Comparison of ENCODE assay signal across 16 cellular contexts in genomic region chr10:47299611-47299988, GRCh38. TPM values are rescaled to one million over a fixed set of nuclear protein-coding genes. Genes with fewer than 3 reads are reported as not detected.
DNase-seq lines count a peak whose midpoint lies in the region; ATAC-seq and TF ChIP-seq lines count a peak whose summit lies in the region.
"Had no signal": no experiment of that assay in that cellular context is flagged by ENCODE, and none has a peak within 500 bp of the region (broad histone marks: within the 10 kb centered on the region; RNA-seq: fewer than 3 reads in every experiment).

No MANE protein-coding gene starts in this region.

- H3K27ac Mint-ChIP-seq in chondrocyte (ENCODE audit: unreplicated experiment): no peak overlapping the region
- peak overlapping the region in 2 of 9 donors; percentile 41 to 60 for H3K27ac Mint-ChIP-seq in naive thymus-derived CD4-positive, alpha-beta T cell

- intact Hi-C loops in heart right ventricle (cut with DNase I) (no loop called here), left ventricle myocardium superior (cut with micrococcal nuclease) (no loop called here)
- intact Hi-C loops in naive thymus-derived CD4-positive, alpha-beta T cell (cut with micrococcal nuclease): no loop called here

- no peak for TF ChIP-seq POLR2A in upper lobe of left lung (IDR thresholded peaks at IDR 0.05)

- H3K4me3 ChIP-seq in heart right ventricle (peak overlapping the region in 9 of 10 donors; percentile 35 to 56 (median 50)), upper lobe of left lung (peak overlapping the region in 3 of 4 donors; percentile 37 to 53 (median 48))
- H3K4me3 ChIP-seq in naive thymus-derived CD4-positive, alpha-beta T cell (ENCODE audit: low read length): peak overlapping the region; percentile 51
- H3K4me3 ChIP-seq: BLaER1 had no signal

- 40 to 48% methylated on average over 6 of the region's 6 CpGs for WGBS in heart right ventricle, 2 donors
- 47 to 53% methylated on average over 6 of the region's 6 CpGs for WGBS in upper lobe of left lung, 2 donors

- POLR2A ChIA-PET in naive thymus-derived CD4-positive, alpha-beta T cell (lab: Charles Lee): interaction anchor here (1.0 kb wide), 1 partner anchor 9 kb away, joined by 3 read pairs; no protein-coding TSS in a partner anchor

- no peak for TF ChIP-seq CTCF in heart right ventricle (IDR thresholded peaks at IDR 0.05)
- no peak for TF ChIP-seq CTCF in chondrocyte (IDR thresholded peaks at IDR 0.05)
- no peak for TF ChIP-seq CTCF in upper lobe of left lung (IDR thresholded peaks at IDR 0.05)

- CTCF ChIA-PET in naive thymus-derived CD4-positive, alpha-beta T cell (lab: Charles Lee): interaction anchor here (1.0 to 1.3 kb wide), 2 partner anchors 11 to 252 kb away, joined by 3 read pairs; no protein-coding TSS in a partner anchor

- no peak for DNase-seq in heart right ventricle
- DNase-seq in left ventricle myocardium superior: no peak
- no peak for DNase-seq in chondrocyte (ENCODE audit: low spot score)
- no peak for DNase-seq in naive thymus-derived CD4-positive, alpha-beta T cell
- no peak for DNase-seq in upper lobe of left lung
- no peak for DNase-seq in kidney tubule cell (ENCODE audit: low spot score)
- DNase-seq in HK-2 (ENCODE audit: unreplicated experiment): no peak
- DNase-seq: activated CD8-positive, alpha-beta memory T cell treated with anti-CD3 and anti-CD28 coated beads for 24 hours; erythroblast; NCI-H1417 treated with DMSO at 0.1 percent for 48 hours had no signal

- H3K27me3 Mint-ChIP-seq in chondrocyte (ENCODE audit: low read depth): peaks cover 48% of the 10 kb centered on the region
- H3K27me3 Mint-ChIP-seq in naive thymus-derived CD4-positive, alpha-beta T cell: peaks cover 0 to 66% (median 5%) of the 10 kb centered on the region in 5 donors

- H3K36me3 Mint-ChIP-seq in chondrocyte (ENCODE audit: low read depth): peaks cover 2% of the 10 kb centered on the region
- H3K36me3 Mint-ChIP-seq in naive thymus-derived CD4-positive, alpha-beta T cell: no peaks in the 10 kb centered on the region

- ATAC-seq in heart right ventricle: no peak
- ATAC-seq in left ventricle myocardium superior: no peak
- ATAC-seq in naive thymus-derived CD4-positive, alpha-beta T cell: no peak
- no peak for ATAC-seq in upper lobe of left lung (ENCODE audit: low FRiP score in 2 of 2)
- ATAC-seq in HG03571 (IDR thresholded peaks at IDR 0.05; ENCODE audit: unreplicated experiment): no peak

- no peak for TF ChIP-seq EP300 in upper lobe of left lung (IDR thresholded peaks at IDR 0.05)

- no peaks in the 10 kb centered on the region for H3K9me3 Mint-ChIP-seq in chondrocyte (ENCODE audit: low read depth)
- H3K9me3 Mint-ChIP-seq in naive thymus-derived CD4-positive, alpha-beta T cell: no peaks in the 10 kb centered on the region

- no peaks in the 10 kb centered on the region for H3K9me3 ChIP-seq in heart right ventricle
- H3K9me3 ChIP-seq in naive thymus-derived CD4-positive, alpha-beta T cell (ENCODE audit: control insufficient read depth in 2 of 3, low read length in 3 of 3): no peaks in the 10 kb centered on the region
- no peaks in the 10 kb centered on the region for H3K9me3 ChIP-seq in upper lobe of left lung

- peaks cover 19% of the 10 kb centered on the region for H3K4me1 Mint-ChIP-seq in chondrocyte (ENCODE audit: low read depth)
- H3K4me1 Mint-ChIP-seq in naive thymus-derived CD4-positive, alpha-beta T cell: peaks cover 6 to 39% (median 27%) of the 10 kb centered on the region in 7 donors

- peak overlapping the region in 2 of 10 donors; percentile 14 to 34 for H3K27ac ChIP-seq in heart right ventricle
- no peak overlapping the region for H3K27ac ChIP-seq in naive thymus-derived CD4-positive, alpha-beta T cell (ENCODE audit: low read depth, low read length)
- H3K27ac ChIP-seq in upper lobe of left lung: peak overlapping the region in 1 of 4 donors; percentile 50
- H3K27ac ChIP-seq: BLaER1 had no signal

- peak overlapping the region; percentile 13 for H3K4me3 Mint-ChIP-seq in chondrocyte (ENCODE audit: unreplicated experiment)
- H3K4me3 Mint-ChIP-seq in naive thymus-derived CD4-positive, alpha-beta T cell: peak overlapping the region in 9 of 10 donors; percentile 62 to 82 (median 74)

- H3K4me1 ChIP-seq in heart right ventricle (peaks cover 0 to 10% (median 4%) of the 10 kb centered on the region in 9 donors), upper lobe of left lung (peaks cover 0 to 12% (median 6%) of the 10 kb centered on the region in 4 donors)
- peaks cover 0 to 13% of the 10 kb centered on the region in 2 donors for H3K4me1 ChIP-seq in naive thymus-derived CD4-positive, alpha-beta T cell (ENCODE audit: control insufficient read depth in 2 of 2, insufficient read depth in 2 of 2, low read length in 2 of 2)
- H3K4me1 ChIP-seq: BLaER1 had no signal

- no peaks in the 10 kb centered on the region for H3K36me3 ChIP-seq in heart right ventricle
- H3K36me3 ChIP-seq in naive thymus-derived CD4-positive, alpha-beta T cell (ENCODE audit: control insufficient read depth in 2 of 3, insufficient read depth in 3 of 3, low read length in 3 of 3): no peaks in the 10 kb centered on the region
- H3K36me3 ChIP-seq in upper lobe of left lung: no peaks in the 10 kb centered on the region
- H3K36me3 ChIP-seq: BLaER1 had no signal

- peaks cover 8 to 88% (median 40%) of the 10 kb centered on the region in 7 donors for H3K27me3 ChIP-seq in heart right ventricle
- H3K27me3 ChIP-seq in naive thymus-derived CD4-positive, alpha-beta T cell (ENCODE audit: control insufficient read depth in 2 of 2, insufficient read depth in 2 of 2, low read length in 2 of 2): no peaks in the 10 kb centered on the region
- peaks cover 0 to 14% (median 5%) of the 10 kb centered on the region in 4 donors for H3K27me3 ChIP-seq in upper lobe of left lung

RNA-seq across cellular contexts. Expression of gene GDF10, which starts 0.4 kb away (rescaled TPM):
- total RNA-seq in heart right ventricle (1 to 10 TPM in 2 of 10 donors, under 1 TPM in 8; 0.10 to 1.6 (median 0.36) TPM), left ventricle myocardium superior (0.32 TPM), chondrocyte (0.31 to 3.2 TPM (median 0.67 TPM) in 3 replicates), upper lobe of left lung (10 to 100 TPM in 2 of 6 donors, 1 to 10 TPM in 4; 1.8 to 23.4 (median 7.8) TPM)
- under 1 TPM; 0.37 to 0.52 TPM for polyA plus RNA-seq in heart right ventricle
- 1 to 10 TPM in 2 of 5 experiments, under 1 TPM in 2, not detected in 1; 0.16 to 1.6 (median 0.80) TPM for total RNA-seq in naive thymus-derived CD4-positive, alpha-beta T cell
- under 1 TPM; 0.69 to 0.82 TPM for polyA plus RNA-seq in naive thymus-derived CD4-positive, alpha-beta T cell
- total RNA-seq: G401 had no signal
- polyA plus RNA-seq: keratinocyte had no signal

RNA-seq across cellular contexts. Expression of gene GDF2, which starts 22.7 kb away (rescaled TPM):
- total RNA-seq in heart right ventricle: not detected
- not detected for polyA plus RNA-seq in heart right ventricle
- total RNA-seq in left ventricle myocardium superior: not detected
- not detected in 3 replicates for total RNA-seq in chondrocyte
- not detected for total RNA-seq in naive thymus-derived CD4-positive, alpha-beta T cell
- not detected for polyA plus RNA-seq in naive thymus-derived CD4-positive, alpha-beta T cell
- total RNA-seq in upper lobe of left lung: not detected
- total RNA-seq: G401, posterior vena cava, temporal lobe had no signal
- polyA plus RNA-seq: keratinocyte had no signal

RNA-seq across cellular contexts. Expression of gene RBP3, which starts 48.6 kb away (rescaled TPM):
- total RNA-seq in heart right ventricle: not detected
- not detected for polyA plus RNA-seq in heart right ventricle
- not detected for total RNA-seq in left ventricle myocardium superior
- total RNA-seq in chondrocyte: not detected in 3 replicates
- total RNA-seq in naive thymus-derived CD4-positive, alpha-beta T cell: not detected
- not detected for polyA plus RNA-seq in naive thymus-derived CD4-positive, alpha-beta T cell
- total RNA-seq in upper lobe of left lung: not detected
- total RNA-seq: G401, posterior vena cava, temporal lobe had no signal
- polyA plus RNA-seq: keratinocyte had no signal
